1 cellular context compared by ENCODE assay signal in genomic region chr2:217218269-217219140, GRCh38.
A peak's percentile ranks its signal among the peaks of the same experiment; 100 is the strongest.
TF ChIP-seq lines count a peak whose summit lies in the region.

No MANE protein-coding gene starts in this region.

TF ChIP-seq in K562, 482 proteins besides CTCF, POLR2A, EP300 and RAD21 (continued from another document):
- TF ChIP-seq PBX2 (CRISPR knock-in tag; IDR thresholded peaks at IDR 0.05; ENCODE audit: low read depth): no peak
- TF ChIP-seq PBX2 (tag; conservative IDR thresholded peaks at IDR 0.05; ENCODE audit: low read depth): peak; percentile 48; the same call in 1 of the 2 replicates
- TF ChIP-seq GABPB1 (CRISPR knock-in tag; IDR thresholded peaks at IDR 0.05): peak; percentile 73
- TF ChIP-seq LEF1 (IDR thresholded peaks at IDR 0.05): no peak; the same call in 1 of the 2 replicates
- TF ChIP-seq HMGN3 (IDR thresholded peaks at IDR 0.05; ENCODE audit: borderline replicate concordance, extremely low read depth, insufficient read length, low read depth, low read length): peak; percentile 23
- peak; percentile 42; the same call in 1 of the 2 replicates for TF ChIP-seq LCOR (CRISPR knock-in tag; IDR thresholded peaks at IDR 0.05)
- TF ChIP-seq MIER1 (IDR thresholded peaks at IDR 0.05; ENCODE audit: low read depth): no peak
- no peak for TF ChIP-seq KLF6 (CRISPR knock-in tag; IDR thresholded peaks at IDR 0.05; ENCODE audit: borderline replicate concordance)
- peak; percentile 74; the same call in 1 of the 2 replicates for TF ChIP-seq MTA1 (IDR thresholded peaks at IDR 0.05; ENCODE audit: borderline replicate concordance)
- TF ChIP-seq FOXJ2 (tag; IDR thresholded peaks at IDR 0.05): 0 out of 2 replicates have a peak, but pooled peaks have one; percentile 27
- no peak for TF ChIP-seq ETS2 (tag; IDR thresholded peaks at IDR 0.05; ENCODE audit: borderline replicate concordance, poor library complexity, severe bottlenecking)
- TF ChIP-seq RUNX1 (IDR thresholded peaks at IDR 0.05; ENCODE audit: low read depth): no peak; the same call in 1 of the 2 replicates
- peak; percentile 62; the same call in 1 of the 2 replicates for TF ChIP-seq MTA2 (IDR thresholded peaks at IDR 0.05; ENCODE audit: low read depth)
- TF ChIP-seq HNRNPH1 (optimal IDR thresholded peaks at IDR 0.05; ENCODE audit: low read depth, low read length): no peak
- TF ChIP-seq CREM (IDR thresholded peaks at IDR 0.05; ENCODE audit: low read depth): peak; percentile 51; the same call in 1 of the 2 replicates
- TF ChIP-seq, protein P1, sequence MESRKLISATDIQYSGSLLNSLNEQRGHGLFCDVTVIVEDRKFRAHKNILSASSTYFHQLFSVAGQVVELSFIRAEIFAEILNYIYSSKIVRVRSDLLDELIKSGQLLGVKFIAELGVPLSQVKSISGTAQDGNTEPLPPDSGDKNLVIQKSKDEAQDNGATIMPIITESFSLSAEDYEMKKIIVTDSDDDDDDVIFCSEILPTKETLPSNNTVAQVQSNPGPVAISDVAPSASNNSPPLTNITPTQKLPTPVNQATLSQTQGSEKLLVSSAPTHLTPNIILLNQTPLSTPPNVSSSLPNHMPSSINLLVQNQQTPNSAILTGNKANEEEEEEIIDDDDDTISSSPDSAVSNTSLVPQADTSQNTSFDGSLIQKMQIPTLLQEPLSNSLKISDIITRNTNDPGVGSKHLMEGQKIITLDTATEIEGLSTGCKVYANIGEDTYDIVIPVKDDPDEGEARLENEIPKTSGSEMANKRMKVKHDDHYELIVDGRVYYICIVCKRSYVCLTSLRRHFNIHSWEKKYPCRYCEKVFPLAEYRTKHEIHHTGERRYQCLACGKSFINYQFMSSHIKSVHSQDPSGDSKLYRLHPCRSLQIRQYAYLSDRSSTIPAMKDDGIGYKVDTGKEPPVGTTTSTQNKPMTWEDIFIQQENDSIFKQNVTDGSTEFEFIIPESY (CRISPR knock-in tag; IDR thresholded peaks at IDR 0.05): no peak
- TF ChIP-seq NONO (IDR thresholded peaks at IDR 0.05; ENCODE audit: low read depth in 2 of 2, low read length in 1 of 2): no peak
- peak; percentile 89 for TF ChIP-seq CBFB (CRISPR knock-in tag; IDR thresholded peaks at IDR 0.05)
- TF ChIP-seq ZNF79 (CRISPR knock-in tag; IDR thresholded peaks at IDR 0.05; ENCODE audit: low read depth): no peak
- TF ChIP-seq ZFPM2 (CRISPR knock-in tag; IDR thresholded peaks at IDR 0.05): 0 out of 2 replicates have a peak, but pooled peaks have one; percentile 66
- TF ChIP-seq TAF1 (IDR thresholded peaks at IDR 0.05; ENCODE audit: control insufficient read depth, extremely low read depth, insufficient read depth, low read length, severe bottlenecking): no peak
- peak; percentile 68; the same call in 1 of the 2 replicates for TF ChIP-seq RNF2 (IDR thresholded peaks at IDR 0.05)
- 0 out of 2 replicates have a peak, but pooled peaks have one; percentile 73 for TF ChIP-seq ZBED1 (IDR thresholded peaks at IDR 0.05)
- TF ChIP-seq HNRNPUL1 (IDR thresholded peaks at IDR 0.05; ENCODE audit: low read length): no peak
- peak; percentile 73 for TF ChIP-seq HES1 (IDR thresholded peaks at IDR 0.05; ENCODE audit: low read depth)
- TF ChIP-seq, protein P2, sequence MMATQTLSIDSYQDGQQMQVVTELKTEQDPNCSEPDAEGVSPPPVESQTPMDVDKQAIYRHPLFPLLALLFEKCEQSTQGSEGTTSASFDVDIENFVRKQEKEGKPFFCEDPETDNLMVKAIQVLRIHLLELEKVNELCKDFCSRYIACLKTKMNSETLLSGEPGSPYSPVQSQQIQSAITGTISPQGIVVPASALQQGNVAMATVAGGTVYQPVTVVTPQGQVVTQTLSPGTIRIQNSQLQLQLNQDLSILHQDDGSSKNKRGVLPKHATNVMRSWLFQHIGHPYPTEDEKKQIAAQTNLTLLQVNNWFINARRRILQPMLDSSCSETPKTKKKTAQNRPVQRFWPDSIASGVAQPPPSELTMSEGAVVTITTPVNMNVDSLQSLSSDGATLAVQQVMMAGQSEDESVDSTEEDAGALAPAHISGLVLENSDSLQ (IDR thresholded peaks at IDR 0.05): no peak; the same call in 1 of the 2 replicates
- TF ChIP-seq SMARCE1 (IDR thresholded peaks at IDR 0.05): peak; percentile 94; the same call in 1 of the 2 replicates
- no peak for TF ChIP-seq ZKSCAN3 (CRISPR knock-in tag; IDR thresholded peaks at IDR 0.05)
- TF ChIP-seq MAZ (CRISPR knock-in tag; conservative IDR thresholded peaks at IDR 0.05 in 1 of 2, IDR thresholded peaks at IDR 0.05 in 1 of 2): peak; percentile 29 to 55; a peak in 3 of 4 replicates
- peak in 1 of 2 experiments; percentile 42; a peak in 1 of 4 replicates for TF ChIP-seq TEAD1 (CRISPR knock-in tag; IDR thresholded peaks at IDR 0.05)
- TF ChIP-seq JUND (IDR thresholded peaks at IDR 0.05; ENCODE audit: borderline replicate concordance, low read depth, low read length): no peak; the same call in 1 of the 2 replicates
- TF ChIP-seq JUND (tag; IDR thresholded peaks at IDR 0.05; ENCODE audit: borderline replicate concordance, low read depth, low read length): peak; percentile 51; the same call in 1 of the 3 replicates
- TF ChIP-seq MNT (conservative IDR thresholded peaks at IDR 0.05): no peak
- TF ChIP-seq CTBP1 (IDR thresholded peaks at IDR 0.05; ENCODE audit: borderline replicate concordance): peak; percentile 56; the same call in 1 of the 2 replicates
- no peak for TF ChIP-seq TCFL5 (CRISPR knock-in tag; conservative IDR thresholded peaks at IDR 0.05)
- 0 out of 2 replicates have a peak, but pooled peaks have one; percentile 2 for TF ChIP-seq NFE2 (IDR thresholded peaks at IDR 0.05; ENCODE audit: low read depth)
- TF ChIP-seq SMARCA5 (IDR thresholded peaks at IDR 0.05): no peak
- TF ChIP-seq NCOA1 (IDR thresholded peaks at IDR 0.05; ENCODE audit: low read depth): peak; percentile 61; the same call in 1 of the 2 replicates
- TF ChIP-seq CCNT2 (IDR thresholded peaks at IDR 0.05; ENCODE audit: borderline replicate concordance, extremely low read depth, insufficient read length, low read depth, low read length): peak; percentile 51
- no peak for TF ChIP-seq ZNF609 (CRISPR knock-in tag; IDR thresholded peaks at IDR 0.05; ENCODE audit: borderline replicate concordance)
- 0 out of 2 replicates have a peak, but pooled peaks have one; percentile 21 for TF ChIP-seq PYGO2 (tag; IDR thresholded peaks at IDR 0.05)
- TF ChIP-seq DPF2 (IDR thresholded peaks at IDR 0.05): peak; percentile 42; the same call in 1 of the 2 replicates
- TF ChIP-seq ATF4 (CRISPR knock-in tag; IDR thresholded peaks at IDR 0.05): 0 out of 2 replicates have a peak, but pooled peaks have one; percentile 48
